ENCODE assay signal across 14 cellular contexts in genomic region chr17:72414032-72414396, GRCh38.
DNase-seq lines count a peak whose midpoint lies in the region; ATAC-seq, FAIRE-seq and TF ChIP-seq lines count a peak whose summit lies in the region.
"Had no signal": no experiment of that assay in that cellular context is flagged by ENCODE, and none has a peak within 500 bp of the region (broad histone marks: within the 10 kb centered on the region; RNA-seq: fewer than 3 reads in every experiment).

No MANE protein-coding gene starts in this region.

- peaks cover 21 to 24% (median 23%) of the 10 kb centered on the region in 11 experiments for H3K9me3 ChIP-seq in BLaER1 treated with 17β-estradiol and CSF1 and Interleukin-3, amounts not matched to agents 10 nM and 100 nM (replicated peaks in 1 of 11)
- H3K9me3 ChIP-seq in RWPE2 (ENCODE audit: severe bottlenecking), result peaks cover 15% of the 10 kb centered on the region
- no peaks in the 10 kb centered on the region for H3K9me3 ChIP-seq in CD4-positive, alpha-beta memory T cell (ENCODE audit: control insufficient read depth in 1 of 2, low read length in 2 of 2)

- H3K27me3 Mint-ChIP-seq in type B pancreatic cell, result no peaks in the 10 kb centered on the region
- peaks cover 0 to 4% of the 10 kb centered on the region in 2 donors for H3K27me3 Mint-ChIP-seq in CD4-positive, alpha-beta memory T cell
- H3K27me3 Mint-ChIP-seq in immature natural killer cell (ENCODE audit: low read depth in 3 of 3), result no peaks in the 10 kb centered on the region
- peaks cover 0 to 17% (median 6%) of the 10 kb centered on the region in 5 donors for H3K27me3 Mint-ChIP-seq in naive thymus-derived CD8-positive, alpha-beta T cell
- H3K27me3 Mint-ChIP-seq: B cell had no signal

- H3K27me3 ChIP-seq in BLaER1 treated with 17β-estradiol and CSF1 and Interleukin-3, amounts not matched to agents 10 nM and 100 nM, result no peaks in the 10 kb centered on the region
- H3K27me3 ChIP-seq in RWPE2 (ENCODE audit: insufficient read depth, poor library complexity, severe bottlenecking), result no peaks in the 10 kb centered on the region
- no peaks in the 10 kb centered on the region for H3K27me3 ChIP-seq in CD4-positive, alpha-beta memory T cell (ENCODE audit: insufficient read depth, low read length)

- H3K9me3 Mint-ChIP-seq in type B pancreatic cell (peaks cover 15% of the 10 kb centered on the region), immature natural killer cell (peaks cover 4 to 12% (median 9%) of the 10 kb centered on the region in 6 donors)
- H3K9me3 Mint-ChIP-seq in CD4-positive, alpha-beta memory T cell, result peaks cover 2 to 22% (median 14%) of the 10 kb centered on the region in 8 donors
- peaks cover 0 to 24% (median 11%) of the 10 kb centered on the region in 9 donors for H3K9me3 Mint-ChIP-seq in naive thymus-derived CD8-positive, alpha-beta T cell

- H3K36me3 Mint-ChIP-seq in type B pancreatic cell, result peaks cover 51% of the 10 kb centered on the region
- peaks cover 8 to 9% of the 10 kb centered on the region in 2 donors for H3K36me3 Mint-ChIP-seq in CD4-positive, alpha-beta memory T cell
- peaks cover 0 to 3% (median 0%) of the 10 kb centered on the region in 3 donors for H3K36me3 Mint-ChIP-seq in immature natural killer cell
- peaks cover 0 to 9% (median 2%) of the 10 kb centered on the region in 3 donors for H3K36me3 Mint-ChIP-seq in naive thymus-derived CD8-positive, alpha-beta T cell
- H3K36me3 Mint-ChIP-seq: CD8-positive, alpha-beta T cell had no signal

- FAIRE-seq in HTR-8/SVneo (lab: Jason Lieb, UNC), result peak; percentile 38

- intact Hi-C loops in CD4-positive, alpha-beta memory T cell (cut with micrococcal nuclease), result no loop called here

- POLR2A ChIA-PET in CD4-positive, alpha-beta memory T cell (lab: Charles Lee; ENCODE audit: partially characterized antibody), result no interaction called here
- POLR2A ChIA-PET in naive thymus-derived CD8-positive, alpha-beta T cell (lab: Charles Lee), result no interaction called here

- H3K27ac ChIP-seq in BLaER1 treated with 17β-estradiol and CSF1 and Interleukin-3, amounts not matched to agents 10 nM and 100 nM, result no peak overlapping the region
- H3K27ac ChIP-seq in RWPE2 (ENCODE audit: poor library complexity, severe bottlenecking), result peak overlapping the region; percentile 88
- H3K27ac ChIP-seq in CD4-positive, alpha-beta memory T cell (ENCODE audit: low read depth, low read length), result no peak overlapping the region
- H3K27ac ChIP-seq: C4-2B had no signal

- H3K4me1 Mint-ChIP-seq in type B pancreatic cell (ENCODE audit: unreplicated experiment) (peaks cover 50% of the 10 kb centered on the region), immature natural killer cell (no peaks in the 10 kb centered on the region)
- peaks cover 0 to 2% (median 0%) of the 10 kb centered on the region in 4 donors for H3K4me1 Mint-ChIP-seq in CD4-positive, alpha-beta memory T cell
- no peaks in the 10 kb centered on the region for H3K4me1 Mint-ChIP-seq in naive thymus-derived CD8-positive, alpha-beta T cell
- H3K4me1 Mint-ChIP-seq: B cell had no signal

- peaks cover 0 to 13% (median 3%) of the 10 kb centered on the region in 11 experiments; a peak in 8 of 22 replicates for H3K36me3 ChIP-seq in BLaER1 treated with 17β-estradiol and CSF1 and Interleukin-3, amounts not matched to agents 10 nM and 100 nM
- peaks cover 35% of the 10 kb centered on the region for H3K36me3 ChIP-seq in RWPE2 (ENCODE audit: low read depth)
- no peaks in the 10 kb centered on the region for H3K36me3 ChIP-seq in CD4-positive, alpha-beta memory T cell (ENCODE audit: insufficient read depth, low read length)

- DNase-seq in HTR-8/SVneo (ENCODE audit: insufficient read length, low spot score) (no peak), RWPE2 (ENCODE audit: low spot score) (no peak), type B pancreatic cell (ENCODE audit: extremely low spot score, unreplicated experiment) (no peak), immature natural killer cell (no peak)
- DNase-seq in CD4-positive, alpha-beta memory T cell, result no peak
- DNase-seq in naive thymus-derived CD8-positive, alpha-beta T cell, result no peak
- DNase-seq: CD8-positive, alpha-beta T cell; COR-L47; DMS53; GF-D8; HCEC 1CT had no signal

- peak overlapping the region; percentile 63 for H3K27ac Mint-ChIP-seq in type B pancreatic cell
- H3K27ac Mint-ChIP-seq in CD4-positive, alpha-beta memory T cell, result no peak overlapping the region
- no peak overlapping the region for H3K27ac Mint-ChIP-seq in immature natural killer cell
- no peak overlapping the region for H3K27ac Mint-ChIP-seq in naive thymus-derived CD8-positive, alpha-beta T cell
- H3K27ac Mint-ChIP-seq: B cell; CD8-positive, alpha-beta T cell had no signal

- peak overlapping the region in 6 of 11 experiments; percentile 59 to 86 (median 80); a peak in 9 of 22 replicates for H3K4me2 ChIP-seq in BLaER1 treated with 17β-estradiol and CSF1 and Interleukin-3, amounts not matched to agents 10 nM and 100 nM

- ATAC-seq in RWPE2 (ENCODE audit: low read depth), result no peak
- ATAC-seq in naive thymus-derived CD8-positive, alpha-beta T cell, result no peak
- ATAC-seq: CD8-positive, alpha-beta T cell had no signal

- no peaks in the 10 kb centered on the region for H4K20me1 ChIP-seq in BLaER1 treated with 17β-estradiol and CSF1 and Interleukin-3, amounts not matched to agents 10 nM and 100 nM

- CTCF ChIA-PET in CD4-positive, alpha-beta memory T cell (lab: Charles Lee; ENCODE audit: partially characterized antibody), result no interaction called here

- no peak for TF ChIP-seq CTCF in RWPE2 (IDR thresholded peaks at IDR 0.05; ENCODE audit: poor library complexity, severe bottlenecking)
- TF ChIP-seq CTCF in type B pancreatic cell (conservative IDR thresholded peaks at IDR 0.05), result no peak

- H3K4me3 Mint-ChIP-seq in type B pancreatic cell (no peak overlapping the region), immature natural killer cell (no peak overlapping the region)
- H3K4me3 Mint-ChIP-seq in CD4-positive, alpha-beta memory T cell, result no peak overlapping the region
- no peak overlapping the region for H3K4me3 Mint-ChIP-seq in naive thymus-derived CD8-positive, alpha-beta T cell
- H3K4me3 Mint-ChIP-seq: B cell; CD8-positive, alpha-beta T cell had no signal

- H3K4me1 ChIP-seq in BLaER1 treated with 17β-estradiol and CSF1 and Interleukin-3, amounts not matched to agents 10 nM and 100 nM, result peaks cover 30 to 39% (median 34%) of the 10 kb centered on the region in 10 experiments
- H3K4me1 ChIP-seq in RWPE2 (ENCODE audit: insufficient read depth, poor library complexity, severe bottlenecking), result peaks cover 56% of the 10 kb centered on the region
- H3K4me1 ChIP-seq in CD4-positive, alpha-beta memory T cell (ENCODE audit: insufficient read depth, low read length), result no peaks in the 10 kb centered on the region

- H3K4me3 ChIP-seq in BLaER1 treated with 17β-estradiol and CSF1 and Interleukin-3, amounts not matched to agents 10 nM and 100 nM, result no peak overlapping the region
- H3K4me3 ChIP-seq in RWPE2 (ENCODE audit: severe bottlenecking), result no peak overlapping the region
- H3K4me3 ChIP-seq in CD4-positive, alpha-beta memory T cell (ENCODE audit: low read length in 2 of 2), result no peak overlapping the region

- H3K9ac ChIP-seq in BLaER1 treated with 17β-estradiol and CSF1 and Interleukin-3, amounts not matched to agents 10 nM and 100 nM, result no peak overlapping the region
